Comparison of ENCODE assay signal across 20 cellular contexts in the genomic region with DNA sequence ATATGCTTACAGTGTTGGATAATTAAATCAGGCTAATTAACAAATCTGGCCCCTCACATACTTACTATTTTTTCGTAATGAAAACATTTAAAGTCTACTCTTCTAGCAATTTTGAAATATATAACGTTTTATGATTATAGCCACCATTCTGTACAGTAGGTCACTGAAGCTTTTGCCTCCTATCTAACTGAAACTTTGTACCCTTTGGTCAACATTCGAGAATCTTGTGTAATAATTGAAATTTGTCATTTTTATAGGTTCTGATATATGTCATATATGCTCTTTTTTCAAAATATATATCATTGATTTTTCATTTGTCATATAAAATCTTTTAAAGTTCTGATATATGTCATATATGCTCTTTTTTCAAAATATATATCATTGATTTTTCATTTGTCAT.
"Had no signal": no experiment of that assay in that cellular context is flagged by ENCODE, and none has a peak within 500 bp of the region (broad histone marks: within the 10 kb centered on the region; RNA-seq: fewer than 3 reads in every experiment).

No MANE protein-coding gene starts in this region.

- H3K36me3 ChIP-seq: esophagus squamous epithelium, neutrophil, right atrium auricular region, tibial artery, upper lobe of left lung, uterus had no signal

- H3K4me3 ChIP-seq: dorsolateral prefrontal cortex, esophagus squamous epithelium, hepatocyte, right atrium auricular region, smooth muscle cell, tibial artery, upper lobe of left lung, uterus had no signal

- H3K27me3 ChIP-seq: dorsolateral prefrontal cortex, esophagus squamous epithelium, hepatocyte, neutrophil, right atrium auricular region, tibial artery, upper lobe of left lung, uterus had no signal

- H3K36me3 Mint-ChIP-seq: stimulated activated effector memory CD8-positive, alpha-beta T cell treated with anti-CD3 and anti-CD28 coated beads, Interleukin-12 subunit alpha, Interleukin-12 subunit beta, amount 100 ng/mL, for 72 hours had no signal

- H3K4me1 ChIP-seq: uterus had no signal

- H3K4me2 ChIP-seq: hepatocyte, smooth muscle cell had no signal

- H3K4me3 Mint-ChIP-seq: naive thymus-derived CD4-positive, alpha-beta T cell; stimulated activated effector memory CD8-positive, alpha-beta T cell treated with anti-CD3 and anti-CD28 coated beads, Interleukin-12 subunit alpha, Interleukin-12 subunit beta, amount 100 ng/mL, for 72 hours; stimulated activated naive CD8-positive, alpha-beta T cell treated with anti-CD3 and anti-CD28 coated beads, Interleukin-15, Interleukin-2, amounts not matched to agents 100 ng/mL and 50 ng/mL, for 24 hours had no signal

- DNase-seq: cortex of kidney; dorsolateral prefrontal cortex; effector memory CD4-positive, alpha-beta T cell; esophagus squamous epithelium; foreskin fibroblast; head of caudate nucleus; kidney glomerular epithelial cell; naive thymus-derived CD4-positive, alpha-beta T cell; posterior cingulate gyrus; stimulated activated CD4-positive, alpha-beta T cell treated with anti-CD3 and anti-CD28 coated beads, Interleukin-4, amount 100 ng/mL, for 1 hour; stimulated activated CD8-positive, alpha-beta memory T cell treated with anti-CD3 and anti-CD28 coated beads, Interleukin-4, amount 100 ng/mL, for 48 hours; tibial artery; upper lobe of left lung; uterus had no signal

- H3K27ac Mint-ChIP-seq: stimulated activated effector memory CD8-positive, alpha-beta T cell treated with anti-CD3 and anti-CD28 coated beads, Interleukin-12 subunit alpha, Interleukin-12 subunit beta, amount 100 ng/mL, for 72 hours; stimulated activated naive CD8-positive, alpha-beta T cell treated with anti-CD3 and anti-CD28 coated beads, Interleukin-15, Interleukin-2, amounts not matched to agents 100 ng/mL and 50 ng/mL, for 24 hours had no signal

- H3K27me3 Mint-ChIP-seq: naive thymus-derived CD4-positive, alpha-beta T cell; stimulated activated naive CD8-positive, alpha-beta T cell treated with anti-CD3 and anti-CD28 coated beads, Interleukin-15, Interleukin-2, amounts not matched to agents 100 ng/mL and 50 ng/mL, for 24 hours had no signal

- ATAC-seq: naive thymus-derived CD4-positive, alpha-beta T cell; stimulated activated effector memory CD8-positive, alpha-beta T cell treated with anti-CD3 and anti-CD28 coated beads, Interleukin-12 subunit alpha, Interleukin-12 subunit beta, amount 100 ng/mL, for 72 hours had no signal

- H2AFZ ChIP-seq: hepatocyte had no signal

- H3K9me3 ChIP-seq: esophagus squamous epithelium, neutrophil, right atrium auricular region, tibial artery, upper lobe of left lung, uterus had no signal

- H3K9me3 Mint-ChIP-seq: naive thymus-derived CD4-positive, alpha-beta T cell; stimulated activated effector memory CD8-positive, alpha-beta T cell treated with anti-CD3 and anti-CD28 coated beads, Interleukin-12 subunit alpha, Interleukin-12 subunit beta, amount 100 ng/mL, for 72 hours; stimulated activated naive CD8-positive, alpha-beta T cell treated with anti-CD3 and anti-CD28 coated beads, Interleukin-15, Interleukin-2, amounts not matched to agents 100 ng/mL and 50 ng/mL, for 24 hours had no signal

- H3K27ac ChIP-seq: dorsolateral prefrontal cortex, esophagus squamous epithelium, hepatocyte, neutrophil, right atrium auricular region, tibial artery, upper lobe of left lung, uterus had no signal
